ENCODE assay signal across 16 cellular contexts in the genomic region with DNA sequence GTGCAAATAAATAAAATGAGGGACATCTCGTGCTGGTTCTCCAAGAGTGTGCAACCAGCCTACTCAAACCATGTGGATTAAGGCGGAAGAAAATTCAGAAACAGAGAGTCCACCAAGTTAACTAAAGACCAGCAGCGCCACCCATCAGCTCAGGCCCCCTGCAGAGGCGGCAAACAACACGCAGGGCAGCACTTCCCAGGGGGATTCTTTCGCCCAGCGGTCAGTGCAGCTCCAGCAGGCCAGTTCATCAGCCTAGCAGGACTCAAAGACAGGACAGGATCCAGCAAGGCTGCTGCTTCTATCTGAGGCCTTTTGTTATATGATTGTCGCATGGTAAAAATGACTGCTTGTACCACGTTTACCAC. TPM values are rescaled to one million over a fixed set of nuclear protein-coding genes. Genes with fewer than 3 reads are reported as not detected.
DNase-seq lines count a peak whose midpoint lies in the region; ATAC-seq and TF ChIP-seq lines count a peak whose summit lies in the region.
"Had no signal": no experiment of that assay in that cellular context is flagged by ENCODE, and none has a peak within 500 bp of the region (broad histone marks: within the 10 kb centered on the region; RNA-seq: fewer than 3 reads in every experiment).

No MANE protein-coding gene starts in this region.

- no peak for TF ChIP-seq POLR2A in suprapubic skin (IDR thresholded peaks at IDR 0.05)

- 87% methylated on average over 9 of the region's 9 CpGs for WGBS in suprapubic skin

- DNase-seq in ascending aorta (ENCODE audit: low spot score in 2 of 2) (no peak), memory B cell (ENCODE audit: low spot score in 2 of 2) (no peak), suprapubic skin (ENCODE audit: low spot score in 2 of 2) (no peak), GM13976 (ENCODE audit: low spot score) (no peak), Ammon's horn (ENCODE audit: low spot score) (no peak)
- DNase-seq: activated CD4-positive, alpha-beta T cell treated with anti-CD3 and anti-CD28 coated beads for 4 hours; activated T-cell treated with anti-CD3 and anti-CD28 coated beads for 4 hours; caudate nucleus; CD4-positive, CD25-positive, alpha-beta regulatory T cell; DMS79 treated with DMSO at 0.1 percent for 48 hours; NCI-H1694; NCI-H446 treated with DMSO at 0.1 percent for 48 hours; SIG-M5; T-helper 9 cell had no signal

- H3K9me3 Mint-ChIP-seq in memory B cell = no peaks in the 10 kb centered on the region
- H3K9me3 Mint-ChIP-seq: CD4-positive, CD25-positive, alpha-beta regulatory T cell had no signal

- H3K27me3 ChIP-seq in HUES48 (ENCODE audit: control insufficient read depth, insufficient read depth, low read length) (no peaks in the 10 kb centered on the region), ascending aorta (no peaks in the 10 kb centered on the region), suprapubic skin (no peaks in the 10 kb centered on the region)

- TF ChIP-seq CTCF in ascending aorta (IDR thresholded peaks at IDR 0.05) = no peak
- no peak for TF ChIP-seq CTCF in suprapubic skin (IDR thresholded peaks at IDR 0.05)
- no peak for TF ChIP-seq CTCF in GM13976 (IDR thresholded peaks at IDR 0.05; ENCODE audit: borderline replicate concordance, control extremely low read depth, extremely low read depth, insufficient read depth, missing control alignments)

- H3K4me1 ChIP-seq in HUES48 (ENCODE audit: control insufficient read depth, insufficient read depth, low read length) (peaks cover 55% of the 10 kb centered on the region), ascending aorta (peaks cover 9 to 40% of the 10 kb centered on the region in 2 donors), suprapubic skin (peaks cover 77% of the 10 kb centered on the region)

- H3K4me3 Mint-ChIP-seq in memory B cell = no peak overlapping the region

- intact Hi-C loops in ascending aorta (cut with DNase I) = no loop called here

- TF ChIP-seq EP300 in suprapubic skin (IDR thresholded peaks at IDR 0.05) = no peak

- H3K9me3 ChIP-seq in HUES48 (ENCODE audit: control insufficient read depth, insufficient read depth, low read length) = no peaks in the 10 kb centered on the region
- H3K9me3 ChIP-seq in ascending aorta = no peaks in the 10 kb centered on the region
- H3K9me3 ChIP-seq in suprapubic skin = no peaks in the 10 kb centered on the region

- peaks cover 11% of the 10 kb centered on the region for H3K36me3 Mint-ChIP-seq in memory B cell

- H3K4me1 Mint-ChIP-seq in memory B cell = peaks cover 37% of the 10 kb centered on the region

- H3K36me3 ChIP-seq in HUES48 (ENCODE audit: control insufficient read depth, insufficient read depth, low read length) = no peaks in the 10 kb centered on the region
- H3K36me3 ChIP-seq in ascending aorta = peaks cover 0 to 22% of the 10 kb centered on the region in 2 donors
- peaks cover 4% of the 10 kb centered on the region for H3K36me3 ChIP-seq in suprapubic skin

- H3K4me3 ChIP-seq in HUES48 (ENCODE audit: low read depth, low read length) (no peak overlapping the region), ascending aorta (no peak overlapping the region), suprapubic skin (no peak overlapping the region)

- H3K9ac ChIP-seq in HUES48 (ENCODE audit: low read depth, low read length) = no peak overlapping the region

- in situ Hi-C loops in GM13976 (cut with MboI; ENCODE audit: low sequenced_read_pairs, unreplicated experiment) = no loop called here

- peak overlapping the region; percentile 30 for H3K27ac ChIP-seq in HUES48 (ENCODE audit: low read depth, low read length)
- H3K27ac ChIP-seq in ascending aorta = peak overlapping the region; percentile 27 to 57
- peak overlapping the region; percentile 42 for H3K27ac ChIP-seq in suprapubic skin

- ATAC-seq in memory B cell (ENCODE audit: low read depth) (no peak), GM18498 (IDR thresholded peaks at IDR 0.05; ENCODE audit: unreplicated experiment) (no peak)

- H3K27me3 Mint-ChIP-seq in memory B cell = no peaks in the 10 kb centered on the region
- H3K27me3 Mint-ChIP-seq: CD4-positive, CD25-positive, alpha-beta regulatory T cell had no signal

- peak overlapping the region; percentile 48 for H3K27ac Mint-ChIP-seq in memory B cell

RNA-seq across cellular contexts. Expression of gene PACSIN2, which starts 51.7 kb away (rescaled TPM):
- total RNA-seq in ascending aorta = 95.5 TPM
- 10 to 100 TPM; 38.9 to 74.8 (median 55.3) TPM for total RNA-seq in suprapubic skin
